ENCODE assay signal across 8 cellular contexts in the genomic region with DNA sequence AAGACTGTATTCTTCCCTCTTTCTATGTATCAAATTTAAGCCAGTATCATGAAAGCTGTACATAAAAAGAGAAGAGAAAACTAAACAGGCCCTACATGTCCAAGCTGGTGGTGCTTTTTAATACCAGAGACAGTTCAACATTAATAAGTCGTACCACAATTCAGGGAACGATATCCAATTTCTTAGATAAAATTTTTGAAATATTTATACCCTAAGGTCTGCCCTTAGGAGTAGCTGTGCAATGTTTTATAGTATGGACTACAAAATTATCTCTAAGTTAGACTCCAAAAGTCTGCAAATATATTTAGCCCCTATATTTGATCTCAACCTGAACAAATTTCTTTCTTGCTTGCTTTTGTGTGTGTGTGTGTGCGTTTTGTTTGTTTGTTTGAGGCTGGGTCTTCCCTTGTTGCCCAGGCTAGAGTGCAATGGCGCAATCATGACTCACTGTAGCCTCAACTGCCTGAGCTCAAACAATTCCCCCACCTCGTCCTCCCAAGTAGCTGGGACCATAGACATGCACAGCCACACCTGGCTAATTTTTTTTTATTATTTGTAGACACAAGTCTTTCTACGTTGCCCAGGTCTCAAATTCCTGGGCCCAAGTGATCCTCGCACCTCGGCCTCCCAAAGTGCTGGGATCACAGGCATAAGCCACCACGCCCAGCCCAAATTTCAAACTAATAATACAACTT. TPM values are rescaled to one million over a fixed set of nuclear protein-coding genes. Genes with fewer than 3 reads are reported as not detected.
DNase-seq lines count a peak whose midpoint lies in the region; ATAC-seq and TF ChIP-seq lines count a peak whose summit lies in the region.

No MANE protein-coding gene starts in this region.

- H3K4me3 ChIP-seq in PC-9 (no peak overlapping the region), fibroblast of mammary gland (ENCODE audit: control insufficient read depth, low read depth, low read length) (no peak overlapping the region)

- CTCF ChIA-PET in PC-9 (lab: Charles Lee), result interaction anchor here (0.7 to 2.1 kb wide), 4 partner anchors 13 to 239 kb away, joined by 3 to 7 read pairs (median 4); a partner anchor contains a TSS
- CTCF ChIA-PET in activated CD4-positive, alpha-beta memory T cell treated with anti-CD3 and anti-CD28 coated beads, Interleukin-2, amount 10 ng/mL, durations not matched to agents 7 days and 5 days (lab: Charles Lee), result interaction anchor here (0.7 to 2.6 kb wide), 29 partner anchors 7 to 274 kb away, joined by 3 to 13 read pairs (median 5); a partner anchor contains a TSS

- H3K79me2 ChIP-seq in PC-9 (ENCODE audit: low read depth), result no peaks in the 10 kb centered on the region

- H4K20me1 ChIP-seq in PC-9 (ENCODE audit: insufficient read depth), result no peaks in the 10 kb centered on the region

- no peak overlapping the region for H3K4me3 Mint-ChIP-seq in activated CD4-positive, alpha-beta memory T cell treated with anti-CD3 and anti-CD28 coated beads, Interleukin-2, amount 10 ng/mL, durations not matched to agents 7 days and 5 days

- POLR2A ChIA-PET in PC-9 (lab: Charles Lee; ENCODE audit: unreplicated experiment), result interaction anchor here (0.6 to 0.8 kb wide), 2 partner anchors 12 to 73 kb away, joined by 3 to 5 read pairs; no protein-coding TSS in a partner anchor
- POLR2A ChIA-PET in activated CD4-positive, alpha-beta memory T cell treated with anti-CD3 and anti-CD28 coated beads, Interleukin-2, amount 10 ng/mL, durations not matched to agents 7 days and 5 days (lab: Charles Lee), result interaction anchor here (0.7 to 2.1 kb wide), 6 partner anchors 13 to 487 kb away, joined by 3 to 9 read pairs (median 5); a partner anchor contains a TSS

- H3K27ac Mint-ChIP-seq in activated CD4-positive, alpha-beta memory T cell treated with anti-CD3 and anti-CD28 coated beads, Interleukin-2, amount 10 ng/mL, durations not matched to agents 7 days and 5 days, result no peak overlapping the region

- H3F3A ChIP-seq in PC-9 (ENCODE audit: insufficient read depth, low read depth), result no peaks in the 10 kb centered on the region

- no peak overlapping the region for H2AFZ ChIP-seq in PC-9

- peak overlapping the region; percentile 40; the same call in 1 of the 2 replicates for H3K4me2 ChIP-seq in PC-9

- H3K27me3 ChIP-seq in PC-9 (ENCODE audit: insufficient read depth, low read depth), result no peaks in the 10 kb centered on the region

- H3K27me3 Mint-ChIP-seq in activated CD4-positive, alpha-beta memory T cell treated with anti-CD3 and anti-CD28 coated beads, Interleukin-2, amount 10 ng/mL, durations not matched to agents 7 days and 5 days, result no peaks in the 10 kb centered on the region

- ATAC-seq in GM18498 (IDR thresholded peaks at IDR 0.05; ENCODE audit: unreplicated experiment) (no peak), HG03280 (IDR thresholded peaks at IDR 0.05; ENCODE audit: unreplicated experiment) (no peak)

- no peaks in the 10 kb centered on the region for H3K36me3 ChIP-seq in PC-9 (ENCODE audit: low read depth)

- DNase-seq in ELF-1 (ENCODE audit: low read depth, low spot score), result peak; percentile 37
- peak in 1 of 2 experiments; percentile 45 for DNase-seq in PC-9
- peak; percentile 77 for DNase-seq in fibroblast of mammary gland (ENCODE audit: low read depth)
- peak; percentile 41 for DNase-seq in renal cortical epithelial cell (ENCODE audit: low read depth)
- DNase-seq in activated CD4-positive, alpha-beta memory T cell treated with anti-CD3 and anti-CD28 coated beads, Interleukin-2, amount 10 ng/mL, durations not matched to agents 7 days and 5 days, result no peak
- DNase-seq in activated effector memory CD4-positive, alpha-beta T cell treated with anti-CD3 and anti-CD28 coated beads, Interleukin-2, amount 50 U/mL, for 16 hours, result no peak

- no peak for TF ChIP-seq CTCF in PC-9 (conservative IDR thresholded peaks at IDR 0.05)
- TF ChIP-seq CTCF in fibroblast of mammary gland (conservative IDR thresholded peaks at IDR 0.05; ENCODE audit: control insufficient read depth, insufficient read depth, low read depth, low read length), result no peak

- BruUV-seq in PC-9 (replicated peaks; lab: Mats Ljungman, UMichigan), result no TSS peak

- no peaks in the 10 kb centered on the region for H3K9me3 ChIP-seq in PC-9 (ENCODE audit: insufficient read depth, low read depth)

- no peaks in the 10 kb centered on the region for H3K9me2 ChIP-seq in PC-9 (ENCODE audit: insufficient read depth)

- peak overlapping the region; percentile 45 for H3K27ac ChIP-seq in PC-9

- intact Hi-C loops in PC-9 (cut with micrococcal nuclease; ENCODE audit: unreplicated experiment), result loop anchor here (2.0 to 5.0 kb wide), 2 partner anchors 53 to 76 kb away; a partner anchor contains a TSS

- no peaks in the 10 kb centered on the region for H3K9me3 Mint-ChIP-seq in activated CD4-positive, alpha-beta memory T cell treated with anti-CD3 and anti-CD28 coated beads, Interleukin-2, amount 10 ng/mL, durations not matched to agents 7 days and 5 days

- H3K4me1 Mint-ChIP-seq in activated CD4-positive, alpha-beta memory T cell treated with anti-CD3 and anti-CD28 coated beads, Interleukin-2, amount 10 ng/mL, durations not matched to agents 7 days and 5 days, result peaks cover 14% of the 10 kb centered on the region

- H3K4me1 ChIP-seq in PC-9 (replicated peaks; ENCODE audit: insufficient read depth), result peaks cover 19% of the 10 kb centered on the region

- H3K36me3 Mint-ChIP-seq in activated CD4-positive, alpha-beta memory T cell treated with anti-CD3 and anti-CD28 coated beads, Interleukin-2, amount 10 ng/mL, durations not matched to agents 7 days and 5 days (ENCODE audit: low read depth), result no peaks in the 10 kb centered on the region

RNA-seq across cellular contexts. Expression of a gene that starts 13.2 kb away (rescaled TPM):
- 11.2 and 11.5 TPM in 2 replicates for total RNA-seq in PC-9 (2021)
- 3.2 and 3.6 TPM in 2 replicates for total RNA-seq in renal cortical epithelial cell
- total RNA-seq in activated CD4-positive, alpha-beta memory T cell treated with anti-CD3 and anti-CD28 coated beads, Interleukin-2, amount 10 ng/mL, durations not matched to agents 7 days and 5 days, result 10 to 100 TPM; 47.0 to 54.4 TPM

RNA-seq across cellular contexts. Expression of a gene that starts 39.8 kb away (rescaled TPM):
- total RNA-seq in PC-9 (2021) (2.4 and 2.7 TPM in 2 replicates), renal cortical epithelial cell (0.52 and 3.5 TPM in 2 replicates)
- 1 to 10 TPM; 6.9 to 7.6 TPM for total RNA-seq in activated CD4-positive, alpha-beta memory T cell treated with anti-CD3 and anti-CD28 coated beads, Interleukin-2, amount 10 ng/mL, durations not matched to agents 7 days and 5 days

RNA-seq across cellular contexts. Expression of a gene that starts 55.3 kb away (rescaled TPM):
- total RNA-seq in PC-9 (2021) (11.0 and 13.0 TPM in 2 replicates), renal cortical epithelial cell (7.8 and 15.0 TPM in 2 replicates)
- total RNA-seq in activated CD4-positive, alpha-beta memory T cell treated with anti-CD3 and anti-CD28 coated beads, Interleukin-2, amount 10 ng/mL, durations not matched to agents 7 days and 5 days, result 10 to 100 TPM; 11.1 to 11.5 TPM

Comparison
In these comparisons a context has a peak if more than half of its experiments do, and no peak if none do; other contexts are left out.
1. DNase-seq: peak in ELF-1 (single experiment), fibroblast of mammary gland (single experiment) and renal cortical epithelial cell (single experiment); none in activated CD4-positive, alpha-beta memory T cell treated with anti-CD3 and anti-CD28 coated beads, Interleukin-2, amount 10 ng/mL, durations not matched to agents 7 days and 5 days (single experiment) and activated effector memory CD4-positive, alpha-beta T cell treated with anti-CD3 and anti-CD28 coated beads, Interleukin-2, amount 50 U/mL, for 16 hours (single experiment).